8 cellular contexts compared by ENCODE assay signal in the genomic region with DNA sequence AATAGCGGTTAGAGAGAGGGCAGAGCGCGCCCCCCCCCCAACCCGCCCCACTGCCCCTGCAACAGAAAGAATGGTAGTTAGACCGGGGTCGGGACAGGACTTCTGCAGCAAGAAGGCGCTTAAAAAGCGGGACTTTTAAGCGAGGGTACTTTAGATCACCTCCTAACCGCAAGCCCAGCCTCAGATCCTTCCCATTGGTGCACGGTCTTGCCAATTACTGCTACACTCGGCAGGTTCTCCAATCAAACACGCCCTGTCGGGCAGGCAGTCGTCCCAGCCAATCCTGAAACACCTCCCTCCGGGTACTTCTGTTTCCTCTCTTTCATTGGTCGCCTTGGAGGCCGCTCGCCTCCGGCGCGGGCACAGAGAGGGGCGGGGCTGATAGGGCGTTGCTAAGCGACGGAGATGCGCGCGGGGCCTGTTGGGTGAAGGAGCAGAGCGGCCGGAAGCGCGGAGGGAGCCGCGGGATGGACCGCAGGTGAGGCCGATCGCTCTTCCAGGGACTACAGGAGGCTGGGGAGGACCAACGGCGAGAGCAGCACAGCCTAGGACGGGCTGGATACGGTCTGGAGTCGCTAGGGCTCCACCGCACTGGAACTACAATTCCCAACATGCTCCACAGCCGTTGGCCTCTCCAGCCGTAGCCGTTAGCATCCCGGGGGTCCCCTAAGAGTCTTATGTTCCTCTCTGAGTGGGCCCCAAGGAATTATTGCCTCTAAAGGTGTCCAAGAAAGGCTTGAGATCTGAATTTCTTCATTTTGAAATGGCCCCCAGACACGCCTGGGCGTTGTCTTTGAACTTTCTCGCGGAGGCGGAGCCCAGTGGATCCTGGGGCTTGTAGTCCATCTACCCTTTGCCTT. TPM values are rescaled to one million over a fixed set of nuclear protein-coding genes. Genes with fewer than 3 reads are reported as not detected.
DNase-seq lines count a peak whose midpoint lies in the region; ATAC-seq and TF ChIP-seq lines count a peak whose summit lies in the region.

TSS of gene PROSER3 (plus strand) at position 428 of the 860 bp plus-strand sequence. CDS start at position 468, 40 bp downstream.

- no peaks in the 10 kb centered on the region for H3K27me3 ChIP-seq in BLaER1

- H3K36me3 Mint-ChIP-seq in activated CD4-positive, alpha-beta T cell treated with anti-CD3 and anti-CD28 coated beads, Interleukin-2, amount 10 ng/mL, durations not matched to agents 7 days and 5 days (ENCODE audit: low read depth) = peaks cover 38% of the 10 kb centered on the region

- no peaks in the 10 kb centered on the region for H3K9me3 ChIP-seq in BLaER1

- peaks cover 55% of the 10 kb centered on the region for H3K36me3 ChIP-seq in BLaER1

- TF ChIP-seq CTCF in coronary artery (IDR thresholded peaks at IDR 0.05) = no peak

- H3K9me3 Mint-ChIP-seq in activated CD4-positive, alpha-beta T cell treated with anti-CD3 and anti-CD28 coated beads, Interleukin-2, amount 10 ng/mL, durations not matched to agents 7 days and 5 days = no peaks in the 10 kb centered on the region

- intact Hi-C loops in left colon (cut with DNase I, micrococcal nuclease) = no loop called here

- peak within 1 kb of the TSS; percentile 94 for H3K9ac ChIP-seq in BLaER1

- peak; percentile 96 for ATAC-seq in GM19328 (IDR thresholded peaks at IDR 0.05; ENCODE audit: unreplicated experiment)
- ATAC-seq in HG03520 (IDR thresholded peaks at IDR 0.05; ENCODE audit: unreplicated experiment) = peak; percentile 98
- ATAC-seq in left colon = peak; percentile 92

- H3K27ac Mint-ChIP-seq in activated CD4-positive, alpha-beta T cell treated with anti-CD3 and anti-CD28 coated beads, Interleukin-2, amount 10 ng/mL, durations not matched to agents 7 days and 5 days = peak within 1 kb of the TSS; percentile 93

- H3K27ac ChIP-seq in BLaER1 (peak within 1 kb of the TSS; percentile 96), coronary artery (peak within 1 kb of the TSS; percentile 100)

- peaks cover 37% of the 10 kb centered on the region for H3K4me1 Mint-ChIP-seq in activated CD4-positive, alpha-beta T cell treated with anti-CD3 and anti-CD28 coated beads, Interleukin-2, amount 10 ng/mL, durations not matched to agents 7 days and 5 days

- H3K27me3 Mint-ChIP-seq in activated CD4-positive, alpha-beta T cell treated with anti-CD3 and anti-CD28 coated beads, Interleukin-2, amount 10 ng/mL, durations not matched to agents 7 days and 5 days = no peaks in the 10 kb centered on the region

- POLR2A ChIA-PET in activated CD4-positive, alpha-beta T cell treated with anti-CD3 and anti-CD28 coated beads, Interleukin-2, amount 10 ng/mL, durations not matched to agents 7 days and 5 days (lab: Charles Lee) = no interaction called here

- H3K4me3 ChIP-seq in BLaER1 = peak within 1 kb of the TSS; percentile 95
- H3K4me3 ChIP-seq in coronary artery = peak within 1 kb of the TSS; percentile 79

- H3K4me2 ChIP-seq in BLaER1 = peak within 1 kb of the TSS; percentile 98

- H3K4me1 ChIP-seq in BLaER1 = peaks cover 27% of the 10 kb centered on the region

- peak; percentile 100 for DNase-seq in NCI-H69 (lab: John Stamatoyannopoulos, UW)
- DNase-seq in activated CD4-positive, alpha-beta T cell treated with anti-CD3 and anti-CD28 coated beads, Interleukin-2, amount 10 ng/mL, durations not matched to agents 7 days and 5 days = peak; percentile 99
- DNase-seq in coronary artery (ENCODE audit: low spot score) = peak; percentile 100
- peak; percentile 98 to 99 for DNase-seq in left colon
- peak; percentile 99 for DNase-seq in stimulated activated CD4-positive, alpha-beta T cell treated with anti-CD3 and anti-CD28 coated beads, Interleukin-1b, Interleukin-23, amount 100 ng/mL, for 48 hours

- CTCF ChIA-PET in activated CD4-positive, alpha-beta T cell treated with anti-CD3 and anti-CD28 coated beads, Interleukin-2, amount 10 ng/mL, durations not matched to agents 7 days and 5 days (lab: Charles Lee) = no interaction called here

- H4K20me1 ChIP-seq in BLaER1 = peaks cover 11% of the 10 kb centered on the region

- peak within 1 kb of the TSS; percentile 84 for H3K4me3 Mint-ChIP-seq in activated CD4-positive, alpha-beta T cell treated with anti-CD3 and anti-CD28 coated beads, Interleukin-2, amount 10 ng/mL, durations not matched to agents 7 days and 5 days

RNA-seq across cellular contexts. Expression of gene PROSER3, which starts in this region (rescaled TPM):
- 10 to 100 TPM; 53.7 to 59.1 TPM for total RNA-seq in activated CD4-positive, alpha-beta T cell treated with anti-CD3 and anti-CD28 coated beads, Interleukin-2, amount 10 ng/mL, durations not matched to agents 7 days and 5 days
- total RNA-seq in left colon = 10 to 100 TPM; 16.8 to 19.5 TPM

Comparison
In these comparisons a context has a peak if more than half of its experiments do, and no peak if none do; other contexts are left out.
1. Peak in every context shown above with its lines: DNase-seq, ATAC-seq, H3K4me3 ChIP-seq and H3K27ac ChIP-seq.